ENCODE assay signal across 10 cellular contexts in the genomic region with DNA sequence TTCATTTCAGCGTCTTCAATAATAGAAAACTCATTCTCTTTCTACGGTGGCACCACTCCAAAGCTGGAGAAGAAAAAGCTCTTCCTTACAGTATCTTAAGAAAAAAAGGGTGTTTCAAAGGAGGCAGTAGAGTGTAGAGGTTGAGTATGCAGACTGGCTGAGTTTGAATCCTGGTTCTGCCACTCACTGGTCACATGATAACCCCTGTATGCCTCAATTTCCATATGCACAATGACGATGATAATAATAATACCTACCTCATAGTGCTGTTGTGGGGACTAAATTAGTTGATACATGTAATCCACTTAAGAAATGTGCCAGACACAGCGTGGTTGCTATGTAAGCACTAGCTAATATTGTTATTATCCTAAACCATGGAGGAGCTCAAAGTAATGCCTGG. TPM values are rescaled to one million over a fixed set of nuclear protein-coding genes. Genes with fewer than 3 reads are reported as not detected.
DNase-seq lines count a peak whose midpoint lies in the region; ATAC-seq, FAIRE-seq and TF ChIP-seq lines count a peak whose summit lies in the region.
"Had no signal": no experiment of that assay in that cellular context is flagged by ENCODE, and none has a peak within 500 bp of the region (broad histone marks: within the 10 kb centered on the region; RNA-seq: fewer than 3 reads in every experiment).

No MANE protein-coding gene starts in this region.

- no peak for ATAC-seq in stimulated activated naive CD8-positive, alpha-beta T cell treated with anti-CD3 and anti-CD28 coated beads, Interleukin-15, Interleukin-2, amounts not matched to agents 100 U/mL and 50 U/mL, for 24 hours
- ATAC-seq in GM12878 (no peak), naive B cell (ENCODE audit: low read depth in 2 of 2) (no peak), HG03457 (IDR thresholded peaks at IDR 0.05; ENCODE audit: unreplicated experiment) (no peak), HG02981 (IDR thresholded peaks at IDR 0.05; ENCODE audit: unreplicated experiment) (no peak), HG02970 (IDR thresholded peaks at IDR 0.05; ENCODE audit: low FRiP score, unreplicated experiment) (no peak)

- no TSS peak for BruUV-seq in GM12878 (replicated peaks; lab: Mats Ljungman, UMichigan)

- no peak for FAIRE-seq in GM12878 (lab: Jason Lieb, UNC)

- peaks cover 3 to 9% of the 10 kb centered on the region in 2 experiments; a peak in 3 of 4 replicates for H3K36me3 ChIP-seq in GM12878 (ENCODE audit: control insufficient read depth in 2 of 2, insufficient read depth in 2 of 2, low read length in 1 of 2)

- TF ChIP-seq POLR2A in GM12878 (IDR thresholded peaks at IDR 0.05; ENCODE audit: low read depth, low read length): no peak

- H3K4me1 ChIP-seq in GM12878 (ENCODE audit: control insufficient read depth, insufficient read depth, low read length): peaks cover 15% of the 10 kb centered on the region

- H3K27me3 Mint-ChIP-seq in stimulated activated naive CD8-positive, alpha-beta T cell treated with anti-CD3 and anti-CD28 coated beads, Interleukin-15, Interleukin-2, amounts not matched to agents 100 ng/mL and 50 ng/mL, for 24 hours: no peaks in the 10 kb centered on the region
- H3K27me3 Mint-ChIP-seq in naive B cell: no peaks in the 10 kb centered on the region

- peak overlapping the region; percentile 98 for H3K4me3 ChIP-seq in GM12878

- peak overlapping the region; percentile 95 for H3K4me3 Mint-ChIP-seq in stimulated activated naive CD8-positive, alpha-beta T cell treated with anti-CD3 and anti-CD28 coated beads, Interleukin-15, Interleukin-2, amounts not matched to agents 100 ng/mL and 50 ng/mL, for 24 hours
- peak overlapping the region in 6 of 8 donors; percentile 90 to 99 (median 94) for H3K4me3 Mint-ChIP-seq in naive B cell

- RAD21 ChIA-PET in GM12878 (lab: Charles Lee; ENCODE audit: unreplicated experiment): interaction anchor here (0.9 to 5.8 kb wide), 5 partner anchors 13 to 60 kb away, joined by 3 to 56 read pairs (median 5); no protein-coding TSS in a partner anchor

- WGBS in GM12878 (ENCODE audit: insufficient coverage, insufficient replicate concordance, low lambda C conversion rate, missing lambda C conversion rate): 57% methylated on average over 4 of the region's 4 CpGs

- peak overlapping the region; percentile 99 for H3K27ac ChIP-seq in GM12878 (ENCODE audit: control insufficient read depth, insufficient read depth)

- CTCF ChIA-PET in GM12878 (lab: Yijun Ruan, JAX): interaction anchor here (1.1 to 3.3 kb wide), 9 partner anchors 9 to 81 kb away, joined by 3 to 20 read pairs (median 5); no protein-coding TSS in a partner anchor

- no peaks in the 10 kb centered on the region for H3K9me3 ChIP-seq in GM12878 (replicated peaks; ENCODE audit: control insufficient read depth, insufficient read depth, low read length)

- TF ChIP-seq EP300 in GM12878 (IDR thresholded peaks at IDR 0.05; ENCODE audit: borderline replicate concordance in 1 of 2, control insufficient read depth in 1 of 2, low read depth in 2 of 2, low read length in 2 of 2): no peak

- no peak for TF ChIP-seq RAD21 in GM12878 (IDR thresholded peaks at IDR 0.05; ENCODE audit: insufficient read depth, low read depth, low read length)

- H3K9me3 Mint-ChIP-seq in stimulated activated naive CD8-positive, alpha-beta T cell treated with anti-CD3 and anti-CD28 coated beads, Interleukin-15, Interleukin-2, amounts not matched to agents 100 ng/mL and 50 ng/mL, for 24 hours: no peaks in the 10 kb centered on the region
- H3K9me3 Mint-ChIP-seq in naive B cell: peaks cover 0 to 2% (median 0%) of the 10 kb centered on the region in 7 donors

- intact Hi-C loops in GM12878 (cut with micrococcal nuclease; ENCODE audit: unreplicated experiment): no loop called here

- SMC1A ChIA-PET in GM12878 (lab: Charles Lee; ENCODE audit: uncharacterized antibody, unreplicated experiment): interaction anchor here (0.8 to 7.6 kb wide), 8 partner anchors 9 to 60 kb away, joined by 3 to 67 read pairs (median 4); no protein-coding TSS in a partner anchor

- no peak overlapping the region for H2AFZ ChIP-seq in GM12878 (ENCODE audit: control insufficient read depth, low read depth, low read length)

- H3K79me2 ChIP-seq in GM12878 (ENCODE audit: control insufficient read depth, insufficient read depth, low read length): peaks cover 97% of the 10 kb centered on the region

- H3K9ac ChIP-seq in GM12878 (ENCODE audit: control insufficient read depth, insufficient read depth, low read length): peak overlapping the region; percentile 99

- peaks cover 7% of the 10 kb centered on the region; the same call in 1 of the 2 replicates for H4K20me1 ChIP-seq in GM12878 (ENCODE audit: control insufficient read depth, insufficient read depth)

- DNase-seq in stimulated activated naive CD8-positive, alpha-beta T cell treated with anti-CD3 and anti-CD28 coated beads, Interleukin-15, Interleukin-2, amounts not matched to agents 100 U/mL and 50 U/mL, for 24 hours: no peak
- DNase-seq in GM12878 (ENCODE audit: low read depth, low spot score): no peak
- no peak for DNase-seq in naive B cell
- no peak for DNase-seq in NCI-H446 treated with DMSO at 0.1 percent for 48 hours (lab: John Stamatoyannopoulos, UW)
- DNase-seq: KG1, T-helper 9 cell had no signal

- peaks cover 26% of the 10 kb centered on the region for H3K36me3 Mint-ChIP-seq in stimulated activated naive CD8-positive, alpha-beta T cell treated with anti-CD3 and anti-CD28 coated beads, Interleukin-15, Interleukin-2, amounts not matched to agents 100 ng/mL and 50 ng/mL, for 24 hours (ENCODE audit: low read depth)
- H3K36me3 Mint-ChIP-seq in naive B cell: peaks cover 0 to 9% of the 10 kb centered on the region in 2 donors

- POLR2A ChIA-PET in GM12878 (lab: Charles Lee): interaction anchor here (1.0 to 6.8 kb wide), 3 partner anchors 18 to 22 kb away, joined by 3 to 77 read pairs (median 4); no protein-coding TSS in a partner anchor

- H3K4me1 Mint-ChIP-seq in stimulated activated naive CD8-positive, alpha-beta T cell treated with anti-CD3 and anti-CD28 coated beads, Interleukin-15, Interleukin-2, amounts not matched to agents 100 ng/mL and 50 ng/mL, for 24 hours (ENCODE audit: low read depth): peaks cover 59% of the 10 kb centered on the region
- peaks cover 46 to 57% (median 56%) of the 10 kb centered on the region in 3 donors for H3K4me1 Mint-ChIP-seq in naive B cell

- peak overlapping the region; percentile 98 for H3K27ac Mint-ChIP-seq in stimulated activated naive CD8-positive, alpha-beta T cell treated with anti-CD3 and anti-CD28 coated beads, Interleukin-15, Interleukin-2, amounts not matched to agents 100 ng/mL and 50 ng/mL, for 24 hours
- H3K27ac Mint-ChIP-seq in naive B cell: peak overlapping the region in 5 of 6 donors; percentile 76 to 98 (median 96)

- in situ Hi-C loops in GM12878 (cut with MboI): loop anchor here (25.0 kb wide), 1 partner anchor 1279 kb away; a partner anchor contains a TSS

- no peak for TF ChIP-seq CTCF in GM12878 (IDR thresholded peaks at IDR 0.05 in 2 of 3, conservative IDR thresholded peaks at IDR 0.05 in 1 of 3; ENCODE audit: control insufficient read depth in 2 of 3, extremely low read depth in 1 of 3, insufficient read depth in 1 of 3, low read depth in 3 of 3, low read length in 3 of 3)

- H3K27me3 ChIP-seq in GM12878 (replicated peaks in 1 of 2; ENCODE audit: control insufficient read depth in 2 of 2, insufficient read depth in 2 of 2, low read length in 1 of 2): no peaks in the 10 kb centered on the region

- H3K4me2 ChIP-seq in GM12878 (ENCODE audit: control insufficient read depth, insufficient read depth): peak overlapping the region; percentile 90

TF ChIP-seq in GM12878, 131 proteins besides CTCF, POLR2A, EP300 and RAD21:
- TF ChIP-seq, protein P1, sequence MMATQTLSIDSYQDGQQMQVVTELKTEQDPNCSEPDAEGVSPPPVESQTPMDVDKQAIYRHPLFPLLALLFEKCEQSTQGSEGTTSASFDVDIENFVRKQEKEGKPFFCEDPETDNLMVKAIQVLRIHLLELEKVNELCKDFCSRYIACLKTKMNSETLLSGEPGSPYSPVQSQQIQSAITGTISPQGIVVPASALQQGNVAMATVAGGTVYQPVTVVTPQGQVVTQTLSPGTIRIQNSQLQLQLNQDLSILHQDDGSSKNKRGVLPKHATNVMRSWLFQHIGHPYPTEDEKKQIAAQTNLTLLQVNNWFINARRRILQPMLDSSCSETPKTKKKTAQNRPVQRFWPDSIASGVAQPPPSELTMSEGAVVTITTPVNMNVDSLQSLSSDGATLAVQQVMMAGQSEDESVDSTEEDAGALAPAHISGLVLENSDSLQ (IDR thresholded peaks at IDR 0.05): peak; percentile 21; the same call in 1 of the 2 replicates
- TF ChIP-seq RB1 (IDR thresholded peaks at IDR 0.05; ENCODE audit: borderline replicate concordance): no peak

RNA-seq across cellular contexts. Expression of a gene that starts 4.5 kb away (rescaled TPM):
- 115 and 122 TPM in 2 replicates for total RNA-seq in GM12878 (2013; cell fraction: nucleolus; rRNA removed)
- total RNA-seq in GM12878 (2014; rRNA removed) (113 and 115 TPM in 2 replicates), GM12878 (2014; rRNA removed; fragmentation: Illumina TruSeq; extraction: Trizol) (232 and 235 TPM in 2 replicates), GM12878 (2021) (227 and 244 TPM in 2 replicates)
- polyA plus RNA-seq in GM12878 (2011; ENCODE audit: low read depth): 105 TPM
- polyA plus RNA-seq in GM12878 (2011; rRNA removed) (170 and 224 TPM in 2 replicates), GM12878 (2014; fragmentation: Illumina TruSeq; extraction: Trizol) (666 and 753 TPM in 2 replicates), GM12878 (2014; fragmentation: Nextera tagmentation; extraction: Ambion mirVana) (10 to 100 TPM; 29.6 to 35.3 TPM), GM12878 (2014; rRNA removed) (247 and 261 TPM in 2 replicates), GM12878 (2016; fragmentation: Nextera tagmentation; extraction: Ambion mirVana) (100 to 1,000 TPM; 232 to 271 TPM), naive B cell (ENCODE audit: low read depth in 6 of 6) (100 to 1,000 TPM; 110 to 149 (median 131) TPM)
- polyA plus RNA-seq in GM12878 (2011; cell fraction: cytosol; rRNA removed): 77.2 and 86.6 TPM in 2 replicates
- polyA plus RNA-seq in GM12878 (2011; cell fraction: nucleus; rRNA removed): 56.0 and 69.4 TPM in 2 replicates
- polyA plus RNA-seq in GM12878 (2012): 179 and 207 TPM in 2 replicates
- polyA minus RNA-seq in GM12878 (2011; rRNA and poly(A)+ RNA removed): 62.1 and 70.0 TPM in 2 replicates
- 39.3 and 49.7 TPM in 2 replicates for polyA minus RNA-seq in GM12878 (2011; cell fraction: cytosol; rRNA and poly(A)+ RNA removed)
- 31.4 and 59.3 TPM in 2 replicates for polyA minus RNA-seq in GM12878 (2011; cell fraction: nucleus; rRNA and poly(A)+ RNA removed)
